1 cellular context compared by ENCODE assay signal in the genomic region with DNA sequence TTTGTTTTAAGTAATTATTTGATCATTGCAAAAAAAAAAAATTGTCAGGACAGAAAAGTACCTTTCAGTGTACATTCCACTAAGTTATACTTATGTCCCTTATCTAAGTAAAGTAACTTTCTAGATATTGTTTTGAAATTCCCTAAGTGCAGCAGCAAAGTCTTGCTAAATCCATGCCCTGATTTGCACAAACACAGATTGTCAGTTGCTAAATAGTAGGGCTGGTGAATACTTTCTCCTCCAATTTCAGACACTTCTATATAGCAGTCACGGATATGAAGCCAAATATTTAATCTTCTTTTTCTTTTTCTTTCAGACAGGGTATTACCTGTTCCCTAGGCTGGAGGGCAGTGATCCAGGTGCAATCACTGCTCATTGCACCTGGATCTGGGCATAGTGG.
TF ChIP-seq lines count a peak whose summit lies in the region.

No MANE protein-coding gene starts in this region.

TF ChIP-seq in K562, 482 proteins besides CTCF, POLR2A, EP300 and RAD21:
- TF ChIP-seq ZNF165 (CRISPR knock-in tag; IDR thresholded peaks at IDR 0.05; ENCODE audit: borderline replicate concordance) = no peak
- TF ChIP-seq CEBPB (tag; IDR thresholded peaks at IDR 0.05) = 0 out of 2 replicates have a peak, but pooled peaks have one; percentile 20
